Comparison of ENCODE assay signal across 12 cellular contexts in the genomic region with DNA sequence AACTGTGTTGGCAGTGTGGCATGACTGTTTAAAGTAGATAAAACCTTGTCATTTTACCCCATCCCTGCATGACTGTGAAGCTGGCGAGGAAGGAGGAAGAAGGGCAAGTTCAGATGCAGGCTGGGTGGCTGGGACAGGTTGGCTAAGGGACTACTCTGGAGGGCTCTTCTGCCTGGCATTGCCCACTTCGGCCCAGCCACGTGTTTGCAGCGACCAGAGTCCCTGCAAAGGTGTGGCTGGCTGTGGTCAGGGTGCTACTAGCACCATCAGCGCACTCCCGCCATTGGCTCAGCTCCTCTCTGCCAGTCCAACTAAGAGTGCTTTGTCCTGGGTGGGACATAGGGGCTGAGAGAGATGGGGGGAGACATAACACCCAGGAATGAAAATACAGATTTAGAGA. TPM values are rescaled to one million over a fixed set of nuclear protein-coding genes. Genes with fewer than 3 reads are reported as not detected.
A peak's percentile ranks its signal among the peaks of the same experiment; 100 is the strongest.
DNase-seq lines count a peak whose midpoint lies in the region; ATAC-seq and TF ChIP-seq lines count a peak whose summit lies in the region.
"Had no signal": no experiment of that assay in that cellular context is flagged by ENCODE, and none has a peak within 500 bp of the region (broad histone marks: within the 10 kb centered on the region; RNA-seq: fewer than 3 reads in every experiment).

No MANE protein-coding gene starts in this region.

- no peak overlapping the region for H3K4me3 ChIP-seq in dorsolateral prefrontal cortex
- H3K4me3 ChIP-seq: A549, HAP-1 had no signal

- no peak for DNase-seq in dorsolateral prefrontal cortex
- DNase-seq in omental fat pad (ENCODE audit: low spot score), result no peak
- DNase-seq in amygdala (lab: John Stamatoyannopoulos, UW), result no peak
- DNase-seq in RWPE1 (ENCODE audit: low spot score), result no peak
- DNase-seq: CD8-positive, alpha-beta T cell; COR-L47; DND-41; GDM1 had no signal

- H3K27ac ChIP-seq in angular gyrus (ENCODE audit: low read depth, low read length), result peak overlapping the region; percentile 49
- peak overlapping the region in 50 of 59 donors; percentile 2 to 88 (median 52) for H3K27ac ChIP-seq in dorsolateral prefrontal cortex
- no peak overlapping the region for H3K27ac ChIP-seq in RWPE1
- H3K27ac ChIP-seq: A549 had no signal

- CTCF ChIA-PET in RWPE1 (lab: Yijun Ruan, JAX), result interaction anchor here (0.7 to 1.4 kb wide), 2 partner anchors 18 to 79 kb away, joined by 3 to 5 read pairs; no protein-coding TSS in a partner anchor

- no peaks in the 10 kb centered on the region for H3K27me3 ChIP-seq in dorsolateral prefrontal cortex

- ATAC-seq in omental fat pad (ENCODE audit: low FRiP score), result peak; percentile 7
- no peak for ATAC-seq in HG02981 (IDR thresholded peaks at IDR 0.05; ENCODE audit: unreplicated experiment)
- ATAC-seq: A549; CD8-positive, alpha-beta T cell had no signal

- intact Hi-C loops in dorsolateral prefrontal cortex (cut with DNase I), result no loop called here

- no peak for TF ChIP-seq CTCF in dorsolateral prefrontal cortex (IDR thresholded peaks at IDR 0.05 in 54 of 56, conservative IDR thresholded peaks at IDR 0.05 in 2 of 56; ENCODE audit: low read depth in 1 of 56, partially characterized antibody in 56 of 56)
- TF ChIP-seq CTCF in omental fat pad (IDR thresholded peaks at IDR 0.05), result no peak
- no peak for TF ChIP-seq CTCF in RWPE1 (conservative IDR thresholded peaks at IDR 0.05; ENCODE audit: low read depth)

- POLR2A ChIA-PET in RWPE1 (lab: Yijun Ruan, JAX; ENCODE audit: low non-redundant PET), result no interaction called here

RNA-seq across cellular contexts. Expression of a gene that starts 7.2 kb away (rescaled TPM):
- 100 to 1,000 TPM in 22 of 120 experiments, 10 to 100 TPM in 98; 19.7 to 154 (median 80.6) TPM for total RNA-seq in dorsolateral prefrontal cortex
- total RNA-seq in omental fat pad, result 10 to 100 TPM; 27.4 to 63.0 (median 38.9) TPM

RNA-seq across cellular contexts. Expression of a gene that starts 50.8 kb away (rescaled TPM):
- 10 to 100 TPM; 14.6 to 48.4 (median 28.4) TPM for total RNA-seq in dorsolateral prefrontal cortex
- 10 to 100 TPM; 15.7 to 31.6 (median 26.7) TPM for total RNA-seq in omental fat pad
- total RNA-seq: CD8-positive, alpha-beta T cell had no signal
